Comparison of ENCODE assay signal across 21 cellular contexts in genomic region chr4:132893787-132894186, GRCh38.
DNase-seq lines count a peak whose midpoint lies in the region; ATAC-seq, FAIRE-seq and TF ChIP-seq lines count a peak whose summit lies in the region.
"Had no signal": no experiment of that assay in that cellular context is flagged by ENCODE, and none has a peak within 500 bp of the region (broad histone marks: within the 10 kb centered on the region; RNA-seq: fewer than 3 reads in every experiment).

No MANE protein-coding gene starts in this region.

- ATAC-seq in T-cell (replicated peaks in 1 of 4) = no peak
- ATAC-seq: CD8-positive, alpha-beta T cell had no signal

- POLR2A ChIA-PET in endothelial cell of umbilical vein (lab: Charles Lee) (interaction anchor here (1.0 kb wide), 1 partner anchor 99 kb away, joined by 3 read pairs; no protein-coding TSS in a partner anchor), T-cell (lab: Charles Lee) (no interaction called here)

- no peaks in the 10 kb centered on the region for H3K36me3 Mint-ChIP-seq in T-cell
- H3K36me3 Mint-ChIP-seq: CD4-positive, CD25-positive, alpha-beta regulatory T cell; CD8-positive, alpha-beta T cell had no signal

- DNase-seq in Karpas-422 = no peak
- DNase-seq in endothelial cell of umbilical vein (ENCODE audit: low read depth, low spot score) = peak; percentile 93
- DNase-seq in cerebellum (ENCODE audit: low spot score) = no peak
- no peak for DNase-seq in T-cell
- DNase-seq in NCI-H2107 (lab: John Stamatoyannopoulos, UW) = no peak
- DNase-seq: Caco-2; CD4-positive, CD25-positive, alpha-beta regulatory T cell; CD8-positive, alpha-beta T cell; DMS153; DND-41; GOT3; HCEC 1CT had no signal

- no peak overlapping the region for H3K27ac Mint-ChIP-seq in T-cell
- H3K27ac Mint-ChIP-seq: B cell; CD8-positive, alpha-beta T cell had no signal

- H4K20me1 ChIP-seq in Karpas-422 (ENCODE audit: insufficient read depth, low read depth, low read length) = no peaks in the 10 kb centered on the region
- H4K20me1 ChIP-seq in endothelial cell of umbilical vein (replicated peaks; ENCODE audit: control insufficient read depth, extremely low read depth, insufficient read depth, low read length) = no peaks in the 10 kb centered on the region
- H4K20me1 ChIP-seq: BLaER1 had no signal

- no peaks in the 10 kb centered on the region for H3K27me3 Mint-ChIP-seq in T-cell
- H3K27me3 Mint-ChIP-seq: B cell; CD4-positive, CD25-positive, alpha-beta regulatory T cell had no signal

- H3K9me2 ChIP-seq in Karpas-422 (replicated peaks; ENCODE audit: insufficient read depth, low read length) = no peaks in the 10 kb centered on the region

- H3K36me3 ChIP-seq in Karpas-422 (ENCODE audit: insufficient read depth, low read length) (no peaks in the 10 kb centered on the region), endothelial cell of umbilical vein (ENCODE audit: control insufficient read depth in 2 of 2, extremely low read depth in 1 of 2, insufficient read depth in 2 of 2, low read length in 2 of 2) (no peaks in the 10 kb centered on the region), neuron (ENCODE audit: insufficient read depth, low read length) (no peaks in the 10 kb centered on the region)
- H3K36me3 ChIP-seq: BLaER1 had no signal

- H3K9me3 ChIP-seq in Karpas-422 (ENCODE audit: low read length) (no peaks in the 10 kb centered on the region), endothelial cell of umbilical vein (replicated peaks; ENCODE audit: control insufficient read depth, insufficient read depth, low read length) (no peaks in the 10 kb centered on the region), neuron (ENCODE audit: low read length) (no peaks in the 10 kb centered on the region)
- H3K9me3 ChIP-seq: BLaER1, Caco-2 had no signal

- H3K4me3 ChIP-seq in Karpas-422 (ENCODE audit: low read length) (no peak overlapping the region), endothelial cell of umbilical vein (replicated peaks in 1 of 3; ENCODE audit: insufficient read depth in 1 of 3, low read depth in 1 of 3, low read length in 3 of 3) (no peak overlapping the region), neuron (ENCODE audit: low read length) (no peak overlapping the region)
- H3K4me3 ChIP-seq: BLaER1 had no signal

- no peaks in the 10 kb centered on the region for H3K4me1 ChIP-seq in Karpas-422 (ENCODE audit: low read length)
- no peaks in the 10 kb centered on the region for H3K4me1 ChIP-seq in endothelial cell of umbilical vein (ENCODE audit: control insufficient read depth, extremely low read depth, insufficient read depth, low read length)
- H3K4me1 ChIP-seq in neuron (ENCODE audit: insufficient read depth, low read length) = no peaks in the 10 kb centered on the region
- H3K4me1 ChIP-seq: BLaER1, Caco-2 had no signal

- no peak overlapping the region for H3K4me3 Mint-ChIP-seq in T-cell
- H3K4me3 Mint-ChIP-seq: B cell; CD4-positive, CD25-positive, alpha-beta regulatory T cell; CD8-positive, alpha-beta T cell had no signal

- CTCF ChIA-PET in endothelial cell of umbilical vein (lab: Charles Lee) (interaction anchor here (0.7 to 1.2 kb wide), 5 partner anchors 11 to 258 kb away, joined by 3 to 11 read pairs (median 4); no protein-coding TSS in a partner anchor), T-cell (lab: Charles Lee) (no interaction called here)

- H3K9me3 Mint-ChIP-seq in T-cell = peaks cover 3 to 9% (median 3%) of the 10 kb centered on the region in 3 donors

- no peak for TF ChIP-seq CTCF in endothelial cell of umbilical vein (IDR thresholded peaks at IDR 0.05; ENCODE audit: extremely low read depth in 1 of 2, insufficient read depth in 1 of 2, low read depth in 1 of 2, low read length in 2 of 2)

- H2AFZ ChIP-seq in Karpas-422 (ENCODE audit: low read length) (peak overlapping the region; percentile 56; the same call in 1 of the 2 replicates), endothelial cell of umbilical vein (ENCODE audit: low read depth, low read length) (peak overlapping the region; percentile 26), neuron (ENCODE audit: low read depth, low read length) (peak overlapping the region; percentile 26)

- intact Hi-C loops in endothelial cell of umbilical vein (cut with micrococcal nuclease) = loop anchor here (2.0 kb wide), 1 partner anchor 99 kb away; no protein-coding TSS in a partner anchor

- H3K27me3 ChIP-seq in Karpas-422 (ENCODE audit: low read length) (no peaks in the 10 kb centered on the region), endothelial cell of umbilical vein (ENCODE audit: control insufficient read depth in 2 of 2, insufficient read depth in 2 of 2, low read length in 2 of 2) (no peaks in the 10 kb centered on the region), neuron (ENCODE audit: insufficient read depth, low read length) (no peaks in the 10 kb centered on the region)
- H3K27me3 ChIP-seq: BLaER1 had no signal

- FAIRE-seq in endothelial cell of umbilical vein (lab: Jason Lieb, UNC) = peak; percentile 12
- FAIRE-seq: A204.1, G401.6, GM12892, H54 had no signal

- dilution Hi-C loops in endothelial cell of umbilical vein (cut with MboI; ENCODE audit: extremely low pct_ligation_motif_present, low sequenced_read_pairs) = no loop called here

- no peaks in the 10 kb centered on the region for H3K4me1 Mint-ChIP-seq in T-cell
- H3K4me1 Mint-ChIP-seq: B cell; CD4-positive, CD25-positive, alpha-beta regulatory T cell had no signal

- BruUV-seq in endothelial cell of umbilical vein (replicated peaks; lab: Mats Ljungman, UMichigan) = no TSS peak

- H3K9ac ChIP-seq in Karpas-422 (ENCODE audit: low read length) = no peak overlapping the region
- H3K9ac ChIP-seq in endothelial cell of umbilical vein (replicated peaks; ENCODE audit: extremely low read depth, insufficient read depth, low read length) = no peak overlapping the region
- H3K9ac ChIP-seq: BLaER1 had no signal

- TF ChIP-seq POLR2A in endothelial cell of umbilical vein (IDR thresholded peaks at IDR 0.05; ENCODE audit: low read depth, low read length) = no peak

- H3K79me2 ChIP-seq in Karpas-422 (ENCODE audit: low read length) = no peaks in the 10 kb centered on the region
- H3K79me2 ChIP-seq in endothelial cell of umbilical vein (ENCODE audit: control insufficient read depth, insufficient read depth, low read length) = no peaks in the 10 kb centered on the region

- H3K9me1 ChIP-seq in endothelial cell of umbilical vein (replicated peaks; ENCODE audit: control insufficient read depth, extremely low read depth, insufficient read depth, low read length) = no peaks in the 10 kb centered on the region

- no peak overlapping the region for H3K4me2 ChIP-seq in Karpas-422 (ENCODE audit: low read depth, low read length, poor library complexity, severe bottlenecking)
- H3K4me2 ChIP-seq in endothelial cell of umbilical vein (ENCODE audit: insufficient read depth, low read length) = no peak overlapping the region
- H3K4me2 ChIP-seq: BLaER1 had no signal

- H3K27ac ChIP-seq in Karpas-422 (ENCODE audit: low read length) (no peak overlapping the region), endothelial cell of umbilical vein (ENCODE audit: insufficient read depth, low read depth, low read length) (no peak overlapping the region)
- H3K27ac ChIP-seq: 22Rv1, BLaER1, C4-2B had no signal

TF ChIP-seq in endothelial cell of umbilical vein, 7 proteins besides CTCF, POLR2A, EP300 and RAD21:
- no peak for TF ChIP-seq POLR2AphosphoS5 (IDR thresholded peaks at IDR 0.05; ENCODE audit: insufficient read depth, low read depth, low read length)
- TF ChIP-seq GATA2 (IDR thresholded peaks at IDR 0.05; ENCODE audit: insufficient read depth, insufficient read length, low read depth, low read length) = peak; percentile 78
- peak; percentile 41 for TF ChIP-seq JUN (IDR thresholded peaks at IDR 0.05; ENCODE audit: borderline replicate concordance, insufficient read depth, insufficient read length, low read depth)
TF ChIP-seq in endothelial cell of umbilical vein: peak in this region for 2.
